ENCODE assay signal across 12 cellular contexts in the genomic region with DNA sequence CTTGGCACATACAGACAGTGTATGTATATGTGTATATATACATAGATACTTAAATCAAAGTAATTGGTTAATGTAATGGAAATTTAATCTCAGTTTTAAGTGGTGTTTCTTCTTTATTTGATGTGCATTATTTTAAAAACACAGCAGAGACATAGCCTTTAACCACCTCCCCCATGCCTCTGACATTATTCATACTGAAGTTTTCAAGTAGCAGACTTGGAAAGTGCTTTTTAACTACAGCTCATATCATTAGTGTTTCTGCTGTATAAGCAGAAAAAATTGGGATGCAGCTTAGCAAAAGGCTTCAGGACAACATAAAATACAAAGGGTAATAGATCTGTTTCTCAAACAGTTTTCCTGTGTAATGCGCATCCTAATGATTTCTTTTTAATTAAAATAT. TPM values are rescaled to one million over a fixed set of nuclear protein-coding genes. Genes with fewer than 3 reads are reported as not detected.
DNase-seq lines count a peak whose midpoint lies in the region; ATAC-seq, FAIRE-seq and TF ChIP-seq lines count a peak whose summit lies in the region.
"Had no signal": no experiment of that assay in that cellular context is flagged by ENCODE, and none has a peak within 500 bp of the region (broad histone marks: within the 10 kb centered on the region; RNA-seq: fewer than 3 reads in every experiment).

No MANE protein-coding gene starts in this region.

- in situ Hi-C loops in K562 (cut with MboI): no loop called here

- no peak for TF ChIP-seq EP300 in K562 (IDR thresholded peaks at IDR 0.05; ENCODE audit: low read length)

- H2AFZ ChIP-seq in Karpas-422 (ENCODE audit: low read length): peak overlapping the region; percentile 51; the same call in 1 of the 2 replicates
- 0 out of 2 replicates have a peak overlapping the region, but pooled peaks have one; percentile 80 for H2AFZ ChIP-seq in K562 (ENCODE audit: low read depth, low read length)

- H3K4me3 ChIP-seq in Karpas-422 (ENCODE audit: low read length) (no peak overlapping the region), K562 (no peak overlapping the region), neutrophil (ENCODE audit: low read depth in 1 of 2, low read length in 1 of 2) (peak overlapping the region in 1 of 2 experiments; percentile 27)
- H3K4me3 ChIP-seq: dorsolateral prefrontal cortex, stomach had no signal

- peaks cover 11% of the 10 kb centered on the region for H3K9me3 ChIP-seq in Karpas-422 (ENCODE audit: low read length)
- peaks cover 4% of the 10 kb centered on the region for H3K9me3 ChIP-seq in K562 (replicated peaks; ENCODE audit: control insufficient read depth, insufficient read depth, low read depth, low read length)
- no peaks in the 10 kb centered on the region for H3K9me3 ChIP-seq in neutrophil
- H3K9me3 ChIP-seq: stomach had no signal

- intact Hi-C loops in K562 (cut with micrococcal nuclease): no loop called here

- H3K27me3 ChIP-seq in Karpas-422 (ENCODE audit: low read length) (no peaks in the 10 kb centered on the region), K562 (ENCODE audit: control insufficient read depth in 2 of 2, insufficient read depth in 2 of 2, low read length in 2 of 2) (no peaks in the 10 kb centered on the region), neutrophil (no peaks in the 10 kb centered on the region)
- H3K27me3 ChIP-seq: dorsolateral prefrontal cortex, stomach had no signal

- H3K79me2 ChIP-seq in Karpas-422 (ENCODE audit: low read length) (no peaks in the 10 kb centered on the region), K562 (ENCODE audit: control insufficient read depth, insufficient read depth, low read length) (no peaks in the 10 kb centered on the region)

- H3K36me3 ChIP-seq in Karpas-422 (ENCODE audit: insufficient read depth, low read length) (no peaks in the 10 kb centered on the region; the same call in 1 of the 2 replicates), K562 (ENCODE audit: control insufficient read depth, insufficient read depth, low read length) (no peaks in the 10 kb centered on the region; the same call in 2 of the 3 replicates), neutrophil (no peaks in the 10 kb centered on the region)
- H3K36me3 ChIP-seq: stomach had no signal

- peak overlapping the region; percentile 63 for H3K27ac ChIP-seq in Karpas-422 (ENCODE audit: low read length)
- no peak overlapping the region for H3K27ac ChIP-seq in K562 (ENCODE audit: extremely low read depth, low read depth, low read length)
- peak overlapping the region; percentile 81 for H3K27ac ChIP-seq in neutrophil

- no peak for TF ChIP-seq RAD21 in K562 (CRISPR knock-in tag; conservative IDR thresholded peaks at IDR 0.05 in 1 of 2, IDR thresholded peaks at IDR 0.05 in 1 of 2)

- peak overlapping the region; percentile 33 for H3K4me2 ChIP-seq in Karpas-422 (ENCODE audit: low read depth, low read length, poor library complexity, severe bottlenecking)
- no peak overlapping the region for H3K4me2 ChIP-seq in K562 (ENCODE audit: insufficient read depth, low read length)

- no peak for ATAC-seq in K562
- ATAC-seq in HG03025 (IDR thresholded peaks at IDR 0.05; ENCODE audit: low FRiP score, unreplicated experiment): no peak

- POLR2A ChIA-PET in K562 (lab: Yijun Ruan, JAX): no interaction called here

- DNase-seq in EL: peak; percentile 39
- DNase-seq in Karpas-422: no peak
- no peak for DNase-seq in K562 (ENCODE audit: extremely low read depth in 1 of 4, low spot score in 3 of 4)
- DNase-seq in NCI-H1417 treated with DMSO at 0.1 percent for 48 hours (lab: John Stamatoyannopoulos, UW): no peak
- no peak for DNase-seq in H4 (ENCODE audit: low spot score)
- DNase-seq: activated T-cell treated with anti-CD3 and anti-CD28 coated beads for 4 hours; DMS53; dorsolateral prefrontal cortex; NK-92 treated with Interleukin-12 subunit alpha and Interleukin-12 subunit beta, amount 100 ng/mL, for 24 hours; stomach had no signal

- WGBS in K562 (ENCODE audit: insufficient coverage, low coverage, missing lambda C conversion rate): 100% methylated on average over 1 of the region's 1 CpG

- H3K9ac ChIP-seq in Karpas-422 (ENCODE audit: low read length) (no peak overlapping the region), K562 (ENCODE audit: insufficient read depth in 1 of 2, low read depth in 2 of 2, low read length in 2 of 2) (no peak overlapping the region)

- BruUV-seq in K562 (replicated peaks; lab: Mats Ljungman, UMichigan): no TSS peak

- CTCF ChIA-PET in K562 (lab: Yijun Ruan, JAX; ENCODE audit: low intra/inter-chr PET ratio): no interaction called here

- H3K9me2 ChIP-seq in Karpas-422 (replicated peaks; ENCODE audit: insufficient read depth, low read length): no peaks in the 10 kb centered on the region

- no peaks in the 10 kb centered on the region for H3K9me1 ChIP-seq in K562 (ENCODE audit: control insufficient read depth, insufficient read depth, low read length)

- H4K20me1 ChIP-seq in Karpas-422 (ENCODE audit: insufficient read depth, low read depth, low read length): no peaks in the 10 kb centered on the region
- H4K20me1 ChIP-seq in K562 (replicated peaks; ENCODE audit: control insufficient read depth, insufficient read depth, low read length): no peaks in the 10 kb centered on the region

- peaks cover 32% of the 10 kb centered on the region for H3K4me1 ChIP-seq in Karpas-422 (ENCODE audit: low read length)
- peaks cover 15 to 49% of the 10 kb centered on the region in 2 experiments for H3K4me1 ChIP-seq in K562 (replicated peaks in 1 of 2; ENCODE audit: control insufficient read depth in 2 of 2, insufficient read depth in 2 of 2, low read length in 2 of 2)
- H3K4me1 ChIP-seq in neutrophil (ENCODE audit: control insufficient read depth in 1 of 2, insufficient read depth in 1 of 2, low read depth in 1 of 2, low read length in 1 of 2): peaks cover 64 to 68% of the 10 kb centered on the region in 2 experiments

- TF ChIP-seq POLR2A in K562 (conservative IDR thresholded peaks at IDR 0.05): no peak

- TF ChIP-seq CTCF in K562 (IDR thresholded peaks at IDR 0.05 in 2 of 3, conservative IDR thresholded peaks at IDR 0.05 in 1 of 3; ENCODE audit: insufficient read depth in 2 of 3, low read depth in 1 of 3, low read length in 3 of 3) (no peak), neutrophil (IDR thresholded peaks at IDR 0.05) (no peak)

- no peak for FAIRE-seq in K562 (lab: Jason Lieb, UNC)

TF ChIP-seq in K562, 482 proteins besides CTCF, POLR2A, EP300 and RAD21:
- no peak for TF ChIP-seq RBM25 (IDR thresholded peaks at IDR 0.05; ENCODE audit: low read depth, low read length, severe bottlenecking)
- peak; percentile 70 for TF ChIP-seq MAFF (IDR thresholded peaks at IDR 0.05; ENCODE audit: low read length)
- TF ChIP-seq JUNB (CRISPR knock-in tag; conservative IDR thresholded peaks at IDR 0.05): no peak
- peak; percentile 78 for TF ChIP-seq C11orf30 (IDR thresholded peaks at IDR 0.05; ENCODE audit: low read depth)
- TF ChIP-seq MAFG (tag; conservative IDR thresholded peaks at IDR 0.05): peak; percentile 65
- TF ChIP-seq ZKSCAN3 (CRISPR knock-in tag; IDR thresholded peaks at IDR 0.05): no peak
- TF ChIP-seq, protein P1, sequence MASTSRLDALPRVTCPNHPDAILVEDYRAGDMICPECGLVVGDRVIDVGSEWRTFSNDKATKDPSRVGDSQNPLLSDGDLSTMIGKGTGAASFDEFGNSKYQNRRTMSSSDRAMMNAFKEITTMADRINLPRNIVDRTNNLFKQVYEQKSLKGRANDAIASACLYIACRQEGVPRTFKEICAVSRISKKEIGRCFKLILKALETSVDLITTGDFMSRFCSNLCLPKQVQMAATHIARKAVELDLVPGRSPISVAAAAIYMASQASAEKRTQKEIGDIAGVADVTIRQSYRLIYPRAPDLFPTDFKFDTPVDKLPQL (IDR thresholded peaks at IDR 0.05; ENCODE audit: extremely low read depth, insufficient read length): no peak
- TF ChIP-seq ZNF316 (IDR thresholded peaks at IDR 0.05): peak; percentile 89
- peak; percentile 63 for TF ChIP-seq MAFK (IDR thresholded peaks at IDR 0.05; ENCODE audit: low read length)
TF ChIP-seq in K562: peak in this region for 5.

RNA-seq across cellular contexts. Expression of a gene that starts 52.1 kb away (rescaled TPM):
- 14.3 and 23.8 TPM in 2 replicates for total RNA-seq in Karpas-422 (2014; rRNA removed; shearing (Covaris generic); ENCODE audit: low replicate concordance)
- total RNA-seq in K562 (2011; cell fraction: chromatin; rRNA removed; ENCODE audit: low replicate concordance): 15.4 and 34.1 TPM in 2 replicates
- 40.4 and 52.0 TPM in 2 replicates for total RNA-seq in K562 (2011; cell fraction: nucleolus; rRNA removed)
- 27.5 and 32.1 TPM in 2 replicates for total RNA-seq in K562 (2011; cell fraction: nucleoplasm; rRNA removed)
- 27.3 and 28.5 TPM in 2 replicates for total RNA-seq in K562 (2014; rRNA removed)
- total RNA-seq in K562 (2014; rRNA removed; fragmentation: Illumina TruSeq; extraction: Trizol): 10.6 and 10.7 TPM in 2 replicates
- total RNA-seq in K562 (2015; rRNA removed; fragmentation: Illumina TruSeq; extraction: Trizol): 13.9 and 14.7 TPM in 2 replicates
- 55.1 and 60.3 TPM in 2 replicates for total RNA-seq in K562 (2021)
- polyA plus RNA-seq in K562 (2011; rRNA removed): 8.0 and 13.7 TPM in 2 replicates
- 10.9 and 33.4 TPM in 2 replicates for polyA plus RNA-seq in K562 (2011; cell fraction: cytosol; rRNA removed)
- 19.2 and 52.4 TPM in 2 replicates for polyA plus RNA-seq in K562 (2011; cell fraction: nucleus; rRNA removed)
- 25.3 and 34.2 TPM in 2 replicates for polyA plus RNA-seq in K562 (2012)
- polyA plus RNA-seq in K562 (2014; fragmentation: Illumina TruSeq; extraction: Trizol): 16.5 and 19.2 TPM in 2 replicates
- 1 to 10 TPM; 3.4 to 3.7 TPM for polyA plus RNA-seq in K562 (2014; fragmentation: Nextera tagmentation; extraction: Ambion mirVana)
- 32.6 and 36.4 TPM in 2 replicates for polyA plus RNA-seq in K562 (2014; rRNA removed)
- 4.3 and 8.8 TPM in 2 replicates for polyA minus RNA-seq in K562 (2011; rRNA and poly(A)+ RNA removed)
- 17.7 and 18.6 TPM in 2 replicates for polyA minus RNA-seq in K562 (2011; cell fraction: cytosol; rRNA and poly(A)+ RNA removed)
- polyA minus RNA-seq in K562 (2011; cell fraction: nucleus; rRNA and poly(A)+ RNA removed): 21.2 and 23.4 TPM in 2 replicates
- total RNA-seq in H4 (2014; rRNA removed; shearing (Covaris generic)): 0.88 and 0.89 TPM in 2 replicates
